ENCODE assay signal across 9 cellular contexts in genomic region chr2:105329197-105329554, GRCh38. TPM values are rescaled to one million over a fixed set of nuclear protein-coding genes. Genes with fewer than 3 reads are reported as not detected.
DNase-seq lines count a peak whose midpoint lies in the region; ATAC-seq, FAIRE-seq and TF ChIP-seq lines count a peak whose summit lies in the region.
"Had no signal": no experiment of that assay in that cellular context is flagged by ENCODE, and none has a peak within 500 bp of the region (broad histone marks: within the 10 kb centered on the region; RNA-seq: fewer than 3 reads in every experiment).

No MANE protein-coding gene starts in this region.

- H3K4me3 Mint-ChIP-seq in brain = peak overlapping the region; percentile 96 to 99 (median 98)

- H3K4me1 Mint-ChIP-seq in brain = peaks cover 47% of the 10 kb centered on the region

- H3K36me3 Mint-ChIP-seq in brain = no peaks in the 10 kb centered on the region

- TF ChIP-seq CTCF in brain (conservative IDR thresholded peaks at IDR 0.05) = no peak
- TF ChIP-seq CTCF in HepG2 (CRISPR knock-in tag; IDR thresholded peaks at IDR 0.05) = no peak
- TF ChIP-seq CTCF in stomach (IDR thresholded peaks at IDR 0.05) = no peak

- H3K79me2 ChIP-seq in HepG2 (ENCODE audit: insufficient read depth, low read length) = peaks cover 61% of the 10 kb centered on the region

- peak overlapping the region; percentile 92 for H3K9ac ChIP-seq in HepG2 (ENCODE audit: insufficient read depth, low read depth, low read length)

- H3K9me3 ChIP-seq in MG63 (no peaks in the 10 kb centered on the region), HepG2 (ENCODE audit: low read length) (no peaks in the 10 kb centered on the region), stomach (no peaks in the 10 kb centered on the region)

- no peak for FAIRE-seq in HepG2 (lab: Jason Lieb, UNC)
- FAIRE-seq: colon had no signal

- TF ChIP-seq RAD21 in HepG2 (CRISPR knock-in tag; IDR thresholded peaks at IDR 0.05) = no peak

- TF ChIP-seq POLR2A in HepG2 (IDR thresholded peaks at IDR 0.05; ENCODE audit: insufficient read depth in 1 of 2, low read depth in 2 of 2, low read length in 2 of 2) (no peak), stomach (IDR thresholded peaks at IDR 0.05) (no peak)

- H3K4me1 ChIP-seq in HepG2 (ENCODE audit: insufficient read depth, low read length) (peaks cover 47% of the 10 kb centered on the region), stomach (peaks cover 27 to 55% (median 40%) of the 10 kb centered on the region in 4 donors)

- H3K9me3 Mint-ChIP-seq in brain = no peaks in the 10 kb centered on the region

- H3K36me3 ChIP-seq in MG63 = peaks cover 5% of the 10 kb centered on the region
- peaks cover 1 to 18% of the 10 kb centered on the region in 2 experiments; a peak in 4 of 5 replicates for H3K36me3 ChIP-seq in HepG2 (replicated peaks in 1 of 2; ENCODE audit: control insufficient read depth in 1 of 2, insufficient read depth in 2 of 2, low read length in 2 of 2)
- peaks cover 2 to 13% (median 12%) of the 10 kb centered on the region in 4 donors for H3K36me3 ChIP-seq in stomach

- under 1% methylated on average over 17 of the region's 17 CpGs for WGBS in HepG2 (ENCODE audit: low lambda C conversion rate)
- 0 to 2% (median 1%) methylated on average over 8 to 17 of the region's 17 CpGs for WGBS in stomach, 5 donors

- no peak for TF ChIP-seq EP300 in HepG2 (IDR thresholded peaks at IDR 0.05; ENCODE audit: low read depth in 2 of 2, low read length in 2 of 2)
- TF ChIP-seq EP300 in HepG2 (CRISPR knock-in tag; IDR thresholded peaks at IDR 0.05; ENCODE audit: borderline replicate concordance) = no peak
- no peak for TF ChIP-seq EP300 in stomach (IDR thresholded peaks at IDR 0.05)

- H3K27ac Mint-ChIP-seq in brain = peak overlapping the region; percentile 96 to 99 (median 97)

- H3K27me3 Mint-ChIP-seq in brain = peaks cover 6% of the 10 kb centered on the region

- intact Hi-C loops in HepG2 (cut with micrococcal nuclease; ENCODE audit: unreplicated experiment) (no loop called here), stomach (cut with DNase I; ENCODE audit: low total_unique reads) (no loop called here)

- H3K4me2 ChIP-seq in HepG2 (ENCODE audit: low read depth, low read length) = peak overlapping the region; percentile 100

- peak; percentile 6; the same call in 2 of the 3 replicates for ATAC-seq in HepG2
- ATAC-seq in GM19467 (IDR thresholded peaks at IDR 0.05; ENCODE audit: unreplicated experiment) = no peak
- ATAC-seq in GM18858 (IDR thresholded peaks at IDR 0.05; ENCODE audit: unreplicated experiment) = no peak

- no peaks in the 10 kb centered on the region for H4K20me1 ChIP-seq in HepG2 (ENCODE audit: insufficient read depth, low read length)

- H3K27me3 ChIP-seq in MG63 (no peaks in the 10 kb centered on the region), HepG2 (ENCODE audit: control insufficient read depth in 1 of 2, insufficient read depth in 2 of 2, low read length in 2 of 2) (no peaks in the 10 kb centered on the region; a peak in 1 of 5 replicates), stomach (no peaks in the 10 kb centered on the region)

- in situ Hi-C loops in HepG2 (cut with HindIII; ENCODE audit: extremely low pct_ligation_motif_present, low pct_unique_long_range_greater_than_20kb) = loop anchor here (25.0 kb wide), 1 partner anchor 858 kb away; the partner anchor contains the start of gene UXS1

- CTCF ChIA-PET in HepG2 (lab: Yijun Ruan, JAX; ENCODE audit: low intra/inter-chr PET ratio, low total read pairs) = no interaction called here

- peak; percentile 18 to 19 for DNase-seq in activated CD4-positive, alpha-beta T cell treated with anti-CD3 and anti-CD28 coated beads for 24 hours (ENCODE audit: low read depth in 2 of 2)
- no peak for DNase-seq in activated CD4-positive, alpha-beta T cell treated with anti-CD3 and anti-CD28 coated beads for 1 hour
- no peak for DNase-seq in MG63
- DNase-seq in HepG2 (ENCODE audit: low spot score) = peak; percentile 22
- DNase-seq in stomach = no peak

- peak overlapping the region; percentile 72 for H2AFZ ChIP-seq in HepG2 (ENCODE audit: low read length)

- BruUV-seq in HepG2 (replicated peaks; lab: Mats Ljungman, UMichigan) = no TSS peak

- H3K27ac ChIP-seq in HepG2 (ENCODE audit: extremely low read length, insufficient read depth, low read length) (peak overlapping the region; percentile 81), stomach (peak overlapping the region; percentile 84 to 98 (median 93))

- POLR2A ChIA-PET in HepG2 (lab: Yijun Ruan, JAX) = interaction anchor here (0.6 to 3.3 kb wide), 4 partner anchors 10 to 16 kb away, joined by 3 to 43 read pairs (median 10); partner anchors contain the start of gene C2orf49

- peak overlapping the region; percentile 67 for H3K4me3 ChIP-seq in MG63
- peak overlapping the region; percentile 78 to 93 (median 87) for H3K4me3 ChIP-seq in HepG2 (replicated peaks in 1 of 3; ENCODE audit: insufficient read depth in 1 of 3, low read depth in 2 of 3, low read length in 3 of 3)
- peak overlapping the region; percentile 68 to 77 (median 72) for H3K4me3 ChIP-seq in stomach

TF ChIP-seq in HepG2, 621 proteins besides CTCF, POLR2A, EP300 and RAD21 (continues in another document):
- TF ChIP-seq ZNF205 (CRISPR knock-in tag; IDR thresholded peaks at IDR 0.05) (no peak; the same call in 1 of the 2 replicates), ZFP36L2 (CRISPR knock-in tag; IDR thresholded peaks at IDR 0.05) (no peak), SRSF1 (optimal IDR thresholded peaks at IDR 0.05; ENCODE audit: low read depth, low read length) (peak; percentile 36), ZNF724P (CRISPR knock-in tag; IDR thresholded peaks at IDR 0.05; ENCODE audit: borderline replicate concordance) (no peak), ZNF580 (CRISPR knock-in tag; IDR thresholded peaks at IDR 0.05; ENCODE audit: borderline replicate concordance, low read depth) (no peak)

RNA-seq across cellular contexts. Expression of gene TGFBRAP1, which starts 0.4 kb away (rescaled TPM):
- 15.7 and 17.2 TPM in 2 replicates for total RNA-seq in MG63 (2014; rRNA removed; shearing (Covaris generic); ENCODE audit: low replicate concordance)
- polyA plus RNA-seq in brain (ENCODE audit: insufficient read depth, low read depth, low replicate concordance) (11.7 TPM), HepG2 (2011; rRNA removed) (12.7 and 13.4 TPM in 2 replicates), stomach (10 to 100 TPM in 1 of 3 donors, 1 to 10 TPM in 2; 4.9 to 11.6 (median 8.3) TPM)
- total RNA-seq in HepG2 (2016; rRNA removed; fragmentation: Illumina TruSeq; extraction: Trizol) (22.9 and 27.0 TPM in 2 replicates), stomach (10 to 100 TPM; 13.4 to 35.7 (median 28.1) TPM)
- 4.1 and 4.4 TPM in 2 replicates for total RNA-seq in HepG2 (2016; cell fraction: cytosol; rRNA removed; fragmentation: Illumina TruSeq; extraction: Trizol; ENCODE audit: low read depth)
- total RNA-seq in HepG2 (2016; cell fraction: insoluble cytoplasmic fraction; rRNA removed; fragmentation: Illumina TruSeq; extraction: Trizol) = 22.6 and 23.2 TPM in 2 replicates
- total RNA-seq in HepG2 (2016; cell fraction: membrane; rRNA removed; fragmentation: Illumina TruSeq; extraction: Trizol) = 14.4 and 14.7 TPM in 2 replicates
- total RNA-seq in HepG2 (2016; cell fraction: nucleus; rRNA removed; fragmentation: Illumina TruSeq; extraction: Trizol) = 18.8 and 20.1 TPM in 2 replicates
- polyA plus RNA-seq in HepG2 (2011; cell fraction: cytosol; rRNA removed) = 10.5 and 11.2 TPM in 2 replicates
- 11.8 and 12.4 TPM in 2 replicates for polyA plus RNA-seq in HepG2 (2011; cell fraction: nucleus; rRNA removed)
- 13.4 and 13.9 TPM in 2 replicates for polyA plus RNA-seq in HepG2 (2012)
- polyA plus RNA-seq in HepG2 (2016; cell fraction: cytosol; fragmentation: Illumina TruSeq; extraction: Trizol; ENCODE audit: low read depth) = 1.4 TPM in 2 replicates
- 20.3 and 22.7 TPM in 2 replicates for polyA plus RNA-seq in HepG2 (2016; cell fraction: insoluble cytoplasmic fraction; fragmentation: Illumina TruSeq; extraction: Trizol; ENCODE audit: low read depth)
- polyA plus RNA-seq in HepG2 (2016; cell fraction: membrane; fragmentation: Illumina TruSeq; extraction: Trizol; ENCODE audit: low read depth) = 6.8 and 6.9 TPM in 2 replicates
- 27.0 and 31.2 TPM in 2 replicates for polyA plus RNA-seq in HepG2 (2016; cell fraction: nucleus; fragmentation: Illumina TruSeq; extraction: Trizol; ENCODE audit: insufficient read depth, low read depth)
- 27.6 and 32.1 TPM in 2 replicates for polyA minus RNA-seq in HepG2 (2011; rRNA and poly(A)+ RNA removed; ENCODE audit: low replicate concordance)
- polyA minus RNA-seq in HepG2 (2011; cell fraction: cytosol; rRNA and poly(A)+ RNA removed) = 12.0 and 15.4 TPM in 2 replicates
- 14.9 and 16.4 TPM in 2 replicates for polyA minus RNA-seq in HepG2 (2011; cell fraction: nucleus; rRNA and poly(A)+ RNA removed)

RNA-seq across cellular contexts. Expression of gene C2orf49, which starts 8.2 kb away (rescaled TPM):
- 12.2 and 16.7 TPM in 2 replicates for total RNA-seq in MG63 (2014; rRNA removed; shearing (Covaris generic); ENCODE audit: low replicate concordance)
- polyA plus RNA-seq in brain (ENCODE audit: insufficient read depth, low read depth, low replicate concordance) (12.0 TPM), HepG2 (2011; rRNA removed) (21.6 and 24.7 TPM in 2 replicates), stomach (10 to 100 TPM in 1 of 3 donors, 1 to 10 TPM in 2; 6.3 to 11.2 (median 7.0) TPM)
- total RNA-seq in HepG2 (2016; rRNA removed; fragmentation: Illumina TruSeq; extraction: Trizol) (28.8 and 35.6 TPM in 2 replicates), stomach (10 to 100 TPM; 10.5 to 22.0 (median 11.3) TPM)
- 13.5 and 14.5 TPM in 2 replicates for total RNA-seq in HepG2 (2016; cell fraction: cytosol; rRNA removed; fragmentation: Illumina TruSeq; extraction: Trizol; ENCODE audit: low read depth)
- total RNA-seq in HepG2 (2016; cell fraction: insoluble cytoplasmic fraction; rRNA removed; fragmentation: Illumina TruSeq; extraction: Trizol) = 30.8 and 40.4 TPM in 2 replicates
- total RNA-seq in HepG2 (2016; cell fraction: membrane; rRNA removed; fragmentation: Illumina TruSeq; extraction: Trizol) = 17.9 and 19.2 TPM in 2 replicates
- 16.1 and 20.5 TPM in 2 replicates for total RNA-seq in HepG2 (2016; cell fraction: nucleus; rRNA removed; fragmentation: Illumina TruSeq; extraction: Trizol)
- polyA plus RNA-seq in HepG2 (2011; cell fraction: cytosol; rRNA removed) = 10.0 and 13.2 TPM in 2 replicates
- polyA plus RNA-seq in HepG2 (2011; cell fraction: nucleus; rRNA removed) = 9.5 and 13.6 TPM in 2 replicates
- 28.0 and 30.9 TPM in 2 replicates for polyA plus RNA-seq in HepG2 (2012)
- polyA plus RNA-seq in HepG2 (2016; cell fraction: cytosol; fragmentation: Illumina TruSeq; extraction: Trizol; ENCODE audit: low read depth) = 4.6 and 4.9 TPM in 2 replicates
- polyA plus RNA-seq in HepG2 (2016; cell fraction: insoluble cytoplasmic fraction; fragmentation: Illumina TruSeq; extraction: Trizol; ENCODE audit: low read depth) = 31.3 and 31.7 TPM in 2 replicates
- 5.2 and 7.1 TPM in 2 replicates for polyA plus RNA-seq in HepG2 (2016; cell fraction: membrane; fragmentation: Illumina TruSeq; extraction: Trizol; ENCODE audit: low read depth)
- 19.7 and 25.5 TPM in 2 replicates for polyA plus RNA-seq in HepG2 (2016; cell fraction: nucleus; fragmentation: Illumina TruSeq; extraction: Trizol; ENCODE audit: insufficient read depth, low read depth)
- polyA minus RNA-seq in HepG2 (2011; rRNA and poly(A)+ RNA removed; ENCODE audit: low replicate concordance) = 6.4 and 9.7 TPM in 2 replicates
- 14.1 and 14.5 TPM in 2 replicates for polyA minus RNA-seq in HepG2 (2011; cell fraction: cytosol; rRNA and poly(A)+ RNA removed)
- polyA minus RNA-seq in HepG2 (2011; cell fraction: nucleus; rRNA and poly(A)+ RNA removed) = 27.2 and 30.3 TPM in 2 replicates

Comparison
In these comparisons a context has a peak if more than half of its experiments do, and no peak if none do; other contexts are left out.
1. DNase-seq: peak in activated CD4-positive, alpha-beta T cell treated with anti-CD3 and anti-CD28 coated beads for 24 hours (2 of 2) and HepG2 (single experiment); none in activated CD4-positive, alpha-beta T cell treated with anti-CD3 and anti-CD28 coated beads for 1 hour (single experiment), MG63 (single experiment) and stomach (single experiment).
2. Peak in every context shown above with its lines, with median percentiles within 50 percentile points of each other: H3K4me3 ChIP-seq.